Comparison of ENCODE assay signal across 33 cellular contexts in genomic region chr13:110782185-110782584, GRCh38.
"Had no signal": no experiment of that assay in that cellular context is flagged by ENCODE, and none has a peak within 500 bp of the region (broad histone marks: within the 10 kb centered on the region; RNA-seq: fewer than 3 reads in every experiment).

No MANE protein-coding gene starts in this region.

- FAIRE-seq: astrocyte, bronchial epithelial cell had no signal

- ATAC-seq: activated naive CD4-positive, alpha-beta T cell treated with anti-CD3 and anti-CD28 coated beads, Interleukin-2, amount 50 U/mL, for 72 hours; activated naive CD8-positive, alpha-beta T cell treated with anti-CD3 and anti-CD28 coated beads, Interleukin-2, amount 50 U/mL, for 24 hours; activated T-cell treated with anti-CD3 and anti-CD28 coated beads, Interleukin-2, amount 50 U/mL, for 4 hours; activated T-cell treated with anti-CD3 and anti-CD28 coated beads, Interleukin-2, amount 50 U/mL, for 72 hours; activated T-helper 17 cell treated with anti-CD3 and anti-CD28 coated beads, Interleukin-2, amount 50 U/mL, for 72 hours; body of pancreas had no signal

- H3K36me3 ChIP-seq: adrenal gland, ascending aorta, brain microvascular endothelial cell, breast epithelium, cardiac muscle cell had no signal

- DNase-seq: activated effector memory CD4-positive, alpha-beta T cell treated with anti-CD3 and anti-CD28 coated beads, Interleukin-2, amount 50 U/mL, for 16 hours; activated effector memory CD4-positive, alpha-beta T cell treated with Interleukin-2 at 50 U/mL for 16 hours; activated gamma-delta T cell; activated gamma-delta T cell treated with Interleukin-2 at 50 U/mL for 16 hours; activated naive CD4-positive, alpha-beta T cell; activated naive CD4-positive, alpha-beta T cell treated with anti-CD3 and anti-CD28 coated beads for 36 hours; activated naive CD4-positive, alpha-beta T cell treated with anti-CD3 and anti-CD28 coated beads, Interleukin-2, amount 10 ng/mL, durations not matched to agents 7 days and 5 days; activated naive CD4-positive, alpha-beta T cell treated with anti-CD3 and anti-CD28 coated beads, Interleukin-2, amount 50 U/mL, for 16 hours; activated naive CD4-positive, alpha-beta T cell treated with Interleukin-2 at 50 U/mL for 16 hours; activated naive CD8-positive, alpha-beta T cell treated with anti-CD3 and anti-CD28 coated beads for 36 hours; activated naive CD8-positive, alpha-beta T cell treated with anti-CD3 and anti-CD28 coated beads, Interleukin-2, amount 10 ng/mL, durations not matched to agents 7 days and 5 days; activated naive CD8-positive, alpha-beta T cell treated with anti-CD3 and anti-CD28 coated beads, Interleukin-2, amount 50 U/mL, for 24 hours; activated T-cell treated with anti-CD3 and anti-CD28 coated beads, Interleukin-2, amount 50 U/mL, for 24 hours; activated T-cell treated with anti-CD3 and anti-CD28 coated beads, Interleukin-2, amount 50 U/mL, for 4 hours; activated T-cell treated with anti-CD3 and anti-CD28 coated beads, Interleukin-2, amount 50 U/mL, for 48 hours; activated T-cell treated with anti-CD3 and anti-CD28 coated beads, Interleukin-2, amount 50 U/mL, for 72 hours; adrenal gland; amniotic stem cell; amygdala; anterior cingulate cortex; aorta; body of pancreas; brain microvascular endothelial cell; caudate nucleus; central memory CD4-positive, alpha-beta T cell; cerebellar nuclear complex had no signal

- H3K27ac ChIP-seq: adrenal gland, ascending aorta, body of pancreas, brain microvascular endothelial cell, breast epithelium, cardiac muscle cell had no signal

- H3K27me3 ChIP-seq: adrenal gland, ascending aorta, body of pancreas, brain microvascular endothelial cell, breast epithelium, cardiac muscle cell had no signal

- H3K9me3 ChIP-seq: adrenal gland, ascending aorta had no signal

- H3K4me3 ChIP-seq: adrenal gland, ascending aorta, body of pancreas, breast epithelium, cardiac muscle cell had no signal

- H3K4me1 ChIP-seq: adrenal gland, ascending aorta, body of pancreas, breast epithelium had no signal
